In the genomic region with DNA sequence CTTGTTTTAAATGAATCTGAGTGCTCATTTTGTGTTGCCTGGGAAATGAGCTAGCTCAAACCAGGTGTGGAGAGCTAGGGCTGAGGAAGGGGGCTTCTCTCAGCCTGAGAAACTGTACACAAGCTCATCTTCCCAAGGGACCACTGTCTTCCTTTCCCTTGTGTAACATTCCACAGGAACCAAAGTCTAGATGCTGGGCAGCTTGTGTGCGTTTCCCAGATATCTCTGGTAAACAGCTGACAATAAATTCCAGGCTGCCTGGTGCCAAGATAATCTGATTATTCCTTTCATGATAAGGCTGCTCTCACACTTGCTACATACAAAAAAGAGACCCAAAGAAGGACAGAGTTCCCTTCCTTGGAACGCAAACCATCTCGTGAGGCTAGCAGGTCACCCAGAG, we compare ENCODE assay signal across 19 cellular contexts.
"Had no signal": no experiment of that assay in that cellular context is flagged by ENCODE, and none has a peak within 500 bp of the region (broad histone marks: within the 10 kb centered on the region; RNA-seq: fewer than 3 reads in every experiment).

No MANE protein-coding gene starts in this region.

- H3K4me3 ChIP-seq: adrenal gland, cardiac muscle cell, esophagus squamous epithelium, ovary, sigmoid colon, tibial nerve had no signal

- H3K4me1 Mint-ChIP-seq: activated CD4-positive, alpha-beta T cell treated with anti-CD3 and anti-CD28 coated beads for 36 hours; natural killer cell had no signal

- H3K9me3 ChIP-seq: adrenal gland, esophagus squamous epithelium, ovary, sigmoid colon, tibial nerve had no signal

- H3K4me1 ChIP-seq: esophagus squamous epithelium, sigmoid colon had no signal

- H3K36me3 ChIP-seq: adrenal gland, cardiac muscle cell, esophagus squamous epithelium, ovary, sigmoid colon, tibial nerve had no signal

- H3K27me3 Mint-ChIP-seq: activated CD4-positive, alpha-beta T cell treated with anti-CD3 and anti-CD28 coated beads for 36 hours; dendritic cell treated with granulocyte-macrophage colony-stimulating factor and Interleukin-4, amounts not matched to agents 40 ng/mL and 50 ng/mL, for 4 days had no signal

- DNase-seq: activated CD4-positive, alpha-beta T cell treated with anti-CD3 and anti-CD28 coated beads for 36 hours; activated CD4-positive, alpha-beta T cell treated with anti-CD3 and anti-CD28 coated beads, Interleukin-2, amount 50 U/mL, for 48 hours; activated gamma-delta T cell treated with Interleukin-2 at 50 U/mL for 16 hours; adrenal gland; effector CD8-positive, alpha-beta T cell; esophagus squamous epithelium; foreskin fibroblast; mesenchymal stem cell; natural killer cell; ovary; sigmoid colon; stimulated activated CD4-positive, alpha-beta T cell treated with anti-CD3 and anti-CD28 coated beads, Interleukin-1b, Interleukin-23, amount 100 ng/mL, for 48 hours; stimulated activated naive CD8-positive, alpha-beta T cell treated with anti-CD3 and anti-CD28 coated beads, Interleukin-15, Interleukin-2, amounts not matched to agents 100 U/mL and 50 U/mL, for 24 hours had no signal

- H3K9me3 Mint-ChIP-seq: activated naive CD4-positive, alpha-beta T cell treated with anti-CD3 and anti-CD28 coated beads, Interleukin-2, amount 50 U/mL, for 72 hours; activated T-helper 1 cell treated with anti-CD3 and anti-CD28 coated beads, Interleukin-12 subunit alpha, Interleukin-12 subunit beta, Interleukin-2, Interleukin-4 antibody, amounts not matched to agents 30 ng/mL and 10 ng/mL and 1 ng/mL, durations not matched to agents 14 hours and 24 hours and 36 hours; dendritic cell treated with granulocyte-macrophage colony-stimulating factor and Interleukin-4, amounts not matched to agents 40 ng/mL and 50 ng/mL, for 4 days; natural killer cell had no signal

- H3K27ac Mint-ChIP-seq: activated CD4-positive, alpha-beta T cell treated with anti-CD3 and anti-CD28 coated beads for 36 hours; activated naive CD4-positive, alpha-beta T cell treated with anti-CD3 and anti-CD28 coated beads, Interleukin-2, amount 50 U/mL, for 72 hours; activated T-helper 1 cell treated with anti-CD3 and anti-CD28 coated beads, Interleukin-12 subunit alpha, Interleukin-12 subunit beta, Interleukin-2, Interleukin-4 antibody, amounts not matched to agents 30 ng/mL and 10 ng/mL and 1 ng/mL, durations not matched to agents 14 hours and 24 hours and 36 hours; dendritic cell treated with granulocyte-macrophage colony-stimulating factor and Interleukin-4, amounts not matched to agents 40 ng/mL and 50 ng/mL, for 4 days; natural killer cell; T-helper 1 cell treated with Interleukin-12 subunit alpha and Interleukin-12 subunit beta and Interleukin-4 antibody, amounts not matched to agents 30 μg/mL and 1 μg/mL, for 36 hours had no signal

- H3K4me3 Mint-ChIP-seq: activated CD4-positive, alpha-beta T cell treated with anti-CD3 and anti-CD28 coated beads for 36 hours; activated T-helper 1 cell treated with anti-CD3 and anti-CD28 coated beads, Interleukin-12 subunit alpha, Interleukin-12 subunit beta, Interleukin-2, Interleukin-4 antibody, amounts not matched to agents 30 ng/mL and 10 ng/mL and 1 ng/mL, durations not matched to agents 14 hours and 24 hours and 36 hours; dendritic cell treated with granulocyte-macrophage colony-stimulating factor and Interleukin-4, amounts not matched to agents 40 ng/mL and 50 ng/mL, for 4 days; natural killer cell; T-helper 1 cell treated with Interleukin-12 subunit alpha and Interleukin-12 subunit beta and Interleukin-4 antibody, amounts not matched to agents 30 μg/mL and 1 μg/mL, for 36 hours had no signal

- H3K36me3 Mint-ChIP-seq: activated naive CD4-positive, alpha-beta T cell treated with anti-CD3 and anti-CD28 coated beads, Interleukin-2, amount 50 U/mL, for 72 hours; natural killer cell had no signal

- H3K27ac ChIP-seq: adrenal gland, cardiac muscle cell, esophagus squamous epithelium, ovary, sigmoid colon, tibial nerve had no signal

- H3K27me3 ChIP-seq: adrenal gland, cardiac muscle cell, esophagus squamous epithelium, ovary, sigmoid colon, tibial nerve had no signal
